In the genomic region with DNA sequence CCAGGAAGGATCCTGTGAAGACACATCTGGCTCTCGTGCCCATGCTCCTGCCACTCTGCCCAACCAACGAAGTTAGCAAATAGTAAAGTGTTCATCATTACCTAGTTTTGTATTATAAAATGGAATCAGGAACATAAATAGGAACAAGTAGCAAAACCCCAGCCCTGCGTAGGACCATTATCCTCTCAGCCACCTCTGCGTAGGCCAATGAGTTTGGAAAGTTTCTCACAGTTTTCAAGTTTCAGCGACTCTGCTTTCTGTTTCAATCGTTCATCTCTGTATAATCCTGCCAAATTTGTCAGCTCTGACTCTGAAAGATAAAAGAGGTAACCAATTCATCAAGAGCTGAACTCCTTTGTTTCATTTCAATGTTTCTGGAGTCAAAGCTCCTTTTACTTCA, we compare ENCODE assay signal across 18 cellular contexts. TPM values are rescaled to one million over a fixed set of nuclear protein-coding genes. Genes with fewer than 3 reads are reported as not detected.
DNase-seq lines count a peak whose midpoint lies in the region; ATAC-seq, FAIRE-seq and TF ChIP-seq lines count a peak whose summit lies in the region.
"Had no signal": no experiment of that assay in that cellular context is flagged by ENCODE, and none has a peak within 500 bp of the region (broad histone marks: within the 10 kb centered on the region; RNA-seq: fewer than 3 reads in every experiment).

No MANE protein-coding gene starts in this region.

- intact Hi-C loops in Calu3 (cut with micrococcal nuclease; ENCODE audit: unreplicated experiment), result no loop called here

- H3K9me3 ChIP-seq in CD4-positive, CD25-positive, alpha-beta regulatory T cell (ENCODE audit: control insufficient read depth in 2 of 2, low read length in 2 of 2), result no peaks in the 10 kb centered on the region
- H3K9me3 ChIP-seq: Caco-2, lower lobe of right lung had no signal

- CTCF ChIA-PET in Calu3 (lab: Charles Lee), result no interaction called here

- H3K27me3 ChIP-seq in CD4-positive, CD25-positive, alpha-beta regulatory T cell (ENCODE audit: control insufficient read depth, insufficient read depth, low read length), result no peaks in the 10 kb centered on the region
- no peaks in the 10 kb centered on the region for H3K27me3 ChIP-seq in layer of hippocampus (ENCODE audit: control insufficient read depth, insufficient read depth, low read length)

- no peak for ATAC-seq in CD4-positive, CD25-positive, alpha-beta regulatory T cell (ENCODE audit: low read depth in 2 of 2)
- ATAC-seq in HG03378 (IDR thresholded peaks at IDR 0.05; ENCODE audit: unreplicated experiment) (no peak), HG03175 (IDR thresholded peaks at IDR 0.05; ENCODE audit: unreplicated experiment) (no peak), HG03457 (IDR thresholded peaks at IDR 0.05; ENCODE audit: unreplicated experiment) (no peak)
- ATAC-seq: lower lobe of right lung had no signal

- H3K9me3 Mint-ChIP-seq in CD4-positive, CD25-positive, alpha-beta regulatory T cell, result no peaks in the 10 kb centered on the region
- no peaks in the 10 kb centered on the region for H3K9me3 Mint-ChIP-seq in T-helper 2 cell treated with Interferon-gamma antibody and Interleukin-4, amounts not matched to agents 5 μg/mL and 100 μg/mL, for 36 hours
- H3K9me3 Mint-ChIP-seq in Calu3 (ENCODE audit: low read depth, unreplicated experiment), result no peaks in the 10 kb centered on the region
- H3K9me3 Mint-ChIP-seq: HFFc6 had no signal

- H3K27ac Mint-ChIP-seq in CD4-positive, CD25-positive, alpha-beta regulatory T cell, result peak overlapping the region; percentile 64 to 88 (median 86)
- peak overlapping the region; percentile 89 for H3K27ac Mint-ChIP-seq in T-helper 2 cell treated with Interferon-gamma antibody and Interleukin-4, amounts not matched to agents 5 μg/mL and 100 μg/mL, for 36 hours
- no peak overlapping the region for H3K27ac Mint-ChIP-seq in Calu3 (ENCODE audit: unreplicated experiment)
- H3K27ac Mint-ChIP-seq: HFFc6 had no signal

- no peaks in the 10 kb centered on the region for H3K27me3 Mint-ChIP-seq in CD4-positive, CD25-positive, alpha-beta regulatory T cell
- no peaks in the 10 kb centered on the region for H3K27me3 Mint-ChIP-seq in T-helper 2 cell treated with Interferon-gamma antibody and Interleukin-4, amounts not matched to agents 5 μg/mL and 100 μg/mL, for 36 hours (ENCODE audit: low read depth)
- peaks cover 22% of the 10 kb centered on the region for H3K27me3 Mint-ChIP-seq in Calu3 (ENCODE audit: unreplicated experiment)

- no TSS peak for BruUV-seq in Calu3 (replicated peaks; lab: Mats Ljungman, UMichigan)

- TF ChIP-seq CTCF in Calu3 (IDR thresholded peaks at IDR 0.05; ENCODE audit: unreplicated experiment), result no peak

- DNase-seq in CD4-positive, CD25-positive, alpha-beta regulatory T cell, result peak in 1 of 3 donors; percentile 59
- DNase-seq in GM12892 (ENCODE audit: insufficient read length) (no peak), Calu3 (no peak)
- DNase-seq in T-helper 2 cell treated with Interferon-gamma antibody and Interleukin-4, amounts not matched to agents 5 μg/mL and 100 μg/mL, for 36 hours (ENCODE audit: low spot score), result peak; percentile 23
- DNase-seq: activated CD4-positive, CD25-positive, alpha-beta regulatory T cell; aorta; Caco-2; HFFc6; KBM-7; lower lobe of right lung; NCI-H2081 had no signal

- peak overlapping the region; percentile 59 for H3K4me3 ChIP-seq in CD4-positive, CD25-positive, alpha-beta regulatory T cell (ENCODE audit: low read depth, low read length)
- H3K4me3 ChIP-seq: lower lobe of right lung, SK-N-MC had no signal

- FAIRE-seq in GM12892 (lab: Jason Lieb, UNC), result peak; percentile 21

- H3K4me3 Mint-ChIP-seq in CD4-positive, CD25-positive, alpha-beta regulatory T cell, result peak overlapping the region; percentile 0 to 62 (median 28)
- H3K4me3 Mint-ChIP-seq in T-helper 2 cell treated with Interferon-gamma antibody and Interleukin-4, amounts not matched to agents 5 μg/mL and 100 μg/mL, for 36 hours, result peak overlapping the region; percentile 71
- H3K4me3 Mint-ChIP-seq in Calu3 (ENCODE audit: low read depth, unreplicated experiment), result no peak overlapping the region
- H3K4me3 Mint-ChIP-seq: HFFc6 had no signal

- peak overlapping the region; percentile 55 for H3K27ac ChIP-seq in CD4-positive, CD25-positive, alpha-beta regulatory T cell (ENCODE audit: insufficient read depth, low read length, poor library complexity, severe bottlenecking)
- peak overlapping the region; percentile 81 for H3K27ac ChIP-seq in layer of hippocampus (ENCODE audit: low read depth, low read length)
- H3K27ac ChIP-seq: lower lobe of right lung, SK-N-MC had no signal

- TF ChIP-seq POLR2A in GM12892 (IDR thresholded peaks at IDR 0.05; ENCODE audit: low read depth, low read length), result no peak

- H3K4me1 ChIP-seq in CD4-positive, CD25-positive, alpha-beta regulatory T cell (ENCODE audit: control insufficient read depth, insufficient read depth, low read length, poor library complexity, severe bottlenecking), result peaks cover 30% of the 10 kb centered on the region
- H3K4me1 ChIP-seq: Caco-2 had no signal

- peaks cover 22 to 36% (median 32%) of the 10 kb centered on the region in 4 donors for H3K4me1 Mint-ChIP-seq in CD4-positive, CD25-positive, alpha-beta regulatory T cell
- peaks cover 51% of the 10 kb centered on the region for H3K4me1 Mint-ChIP-seq in T-helper 2 cell treated with Interferon-gamma antibody and Interleukin-4, amounts not matched to agents 5 μg/mL and 100 μg/mL, for 36 hours (ENCODE audit: low read depth)
- H3K4me1 Mint-ChIP-seq in Calu3 (ENCODE audit: low read depth, unreplicated experiment), result no peaks in the 10 kb centered on the region

- H3K36me3 ChIP-seq in CD4-positive, CD25-positive, alpha-beta regulatory T cell (ENCODE audit: control insufficient read depth, insufficient read depth, low read length), result no peaks in the 10 kb centered on the region

- peaks cover 13% of the 10 kb centered on the region for H3K36me3 Mint-ChIP-seq in CD4-positive, CD25-positive, alpha-beta regulatory T cell
- H3K36me3 Mint-ChIP-seq in T-helper 2 cell treated with Interferon-gamma antibody and Interleukin-4, amounts not matched to agents 5 μg/mL and 100 μg/mL, for 36 hours (ENCODE audit: low read depth), result peaks cover 13% of the 10 kb centered on the region
- no peaks in the 10 kb centered on the region for H3K36me3 Mint-ChIP-seq in Calu3 (ENCODE audit: insufficient read depth, unreplicated experiment)

RNA-seq across cellular contexts. Expression of a gene that starts 10.1 kb away (rescaled TPM):
- 4.4 TPM for total RNA-seq in CD4-positive, CD25-positive, alpha-beta regulatory T cell
- 1 to 10 TPM; 5.5 to 6.8 (median 6.1) TPM for polyA plus RNA-seq in CD4-positive, CD25-positive, alpha-beta regulatory T cell
- polyA plus RNA-seq in GM12892 (2012; ENCODE audit: missing spikeins), result 11.5 TPM
- total RNA-seq in Calu3 (2022), result 5.1 and 6.8 TPM in 2 replicates

RNA-seq across cellular contexts. Expression of a gene that starts 19.1 kb away (rescaled TPM):
- 1.2 TPM for total RNA-seq in CD4-positive, CD25-positive, alpha-beta regulatory T cell
- under 1 TPM; 0.25 to 0.86 (median 0.59) TPM for polyA plus RNA-seq in CD4-positive, CD25-positive, alpha-beta regulatory T cell
- polyA plus RNA-seq in GM12892 (2012; ENCODE audit: missing spikeins), result 1.7 TPM
- 1.9 and 2.4 TPM in 2 replicates for total RNA-seq in Calu3 (2022)

RNA-seq across cellular contexts. Expression of a gene that starts 24.2 kb away (rescaled TPM):
- total RNA-seq in CD4-positive, CD25-positive, alpha-beta regulatory T cell, result 2.2 TPM
- 1 to 10 TPM in 2 of 4 donors, under 1 TPM in 2; 0.39 to 1.7 (median 1.0) TPM for polyA plus RNA-seq in CD4-positive, CD25-positive, alpha-beta regulatory T cell
- 156 TPM for polyA plus RNA-seq in GM12892 (2012; ENCODE audit: missing spikeins)
- 0.24 TPM in 1 of 2 replicates, not detected in the other for total RNA-seq in Calu3 (2022)
- total RNA-seq: Caco-2, osteoblast had no signal

RNA-seq across cellular contexts. Expression of a gene that starts 25.4 kb away (rescaled TPM):
- total RNA-seq in CD4-positive, CD25-positive, alpha-beta regulatory T cell, result 8.2 TPM
- 1 to 10 TPM; 4.0 to 9.0 (median 5.1) TPM for polyA plus RNA-seq in CD4-positive, CD25-positive, alpha-beta regulatory T cell
- 14.0 TPM for polyA plus RNA-seq in GM12892 (2012; ENCODE audit: missing spikeins)
- total RNA-seq in Calu3 (2022), result 6.7 and 9.8 TPM in 2 replicates

RNA-seq across cellular contexts. Expression of a gene that starts 30.9 kb away (rescaled TPM):
- not detected for total RNA-seq in CD4-positive, CD25-positive, alpha-beta regulatory T cell
- polyA plus RNA-seq in CD4-positive, CD25-positive, alpha-beta regulatory T cell, result under 1 TPM in 2 of 4 donors, not detected in 2; 0.09 to 0.13 TPM
- polyA plus RNA-seq in GM12892 (2012; ENCODE audit: missing spikeins), result 3.0 TPM
- 0.80 and 2.8 TPM in 2 replicates for total RNA-seq in Calu3 (2022)
- total RNA-seq: aorta, HFFc6, osteoblast, subcutaneous adipose tissue had no signal
